ENCODE assay signal across 20 cellular contexts in genomic region chr21:41011968-41012367, GRCh38.
DNase-seq lines count a peak whose midpoint lies in the region; ATAC-seq and FAIRE-seq lines count a peak whose summit lies in the region.
"Had no signal": no experiment of that assay in that cellular context is flagged by ENCODE, and none has a peak within 500 bp of the region (broad histone marks: within the 10 kb centered on the region; RNA-seq: fewer than 3 reads in every experiment).

No MANE protein-coding gene starts in this region.

- no peak for FAIRE-seq in small intestine (lab: Jason Lieb, UNC)
- FAIRE-seq: G401.6, GM12892 had no signal

- no peak overlapping the region for H3K4me3 ChIP-seq in small intestine (ENCODE audit: low read depth in 1 of 2, low read length in 2 of 2)
- H3K4me3 ChIP-seq: BLaER1, GM23248 had no signal

- no peaks in the 10 kb centered on the region for H3K36me3 ChIP-seq in small intestine (ENCODE audit: control insufficient read depth in 2 of 2, insufficient read depth in 2 of 2, low read length in 2 of 2)
- H3K36me3 ChIP-seq: BLaER1 had no signal

- H3K9me3 ChIP-seq in small intestine (ENCODE audit: control insufficient read depth, low read depth): no peaks in the 10 kb centered on the region
- H3K9me3 ChIP-seq: BLaER1 had no signal

- H3K4me1 ChIP-seq in small intestine (ENCODE audit: control insufficient read depth in 2 of 2, insufficient read depth in 1 of 2, low read depth in 1 of 2, low read length in 1 of 2): no peaks in the 10 kb centered on the region
- H3K4me1 ChIP-seq: BLaER1 had no signal

- peak; percentile 10 for ATAC-seq in esophagus mucosa

- 71 to 77% (median 74%) methylated on average over 16 of the region's 16 CpGs for WGBS in small intestine, 3 donors

- H3K27me3 ChIP-seq in small intestine (ENCODE audit: control insufficient read depth in 2 of 2, insufficient read depth in 2 of 2, low read length in 2 of 2): no peaks in the 10 kb centered on the region
- H3K27me3 ChIP-seq: BLaER1 had no signal

- peak; percentile 37 for DNase-seq in NCI-H2029 (lab: John Stamatoyannopoulos, UW)
- DNase-seq in NCI-H2029 treated with DMSO at 0.1 percent for 48 hours (lab: John Stamatoyannopoulos, UW): no peak
- DNase-seq in DMS153 (lab: John Stamatoyannopoulos, UW): peak; percentile 41
- peak; percentile 17 for DNase-seq in M059J (ENCODE audit: low read depth)
- no peak for DNase-seq in small intestine
- no peak for DNase-seq in NCI-H1694 (lab: John Stamatoyannopoulos, UW)
- no peak for DNase-seq in dedifferentiated amniotic fluid mesenchymal stem cell (ENCODE audit: extremely low spot score)
- DNase-seq: 8988T; AML-193; CD8-positive, alpha-beta memory T cell; DMS79; EL; GM23248; H7; IMR-90 had no signal

- H3K27ac ChIP-seq in small intestine (ENCODE audit: low read depth in 1 of 2, low read length in 1 of 2): no peak overlapping the region
- H3K27ac ChIP-seq: BLaER1, GM23248, HL-60 had no signal

Comparison
In these comparisons a context has a peak if more than half of its experiments do, and no peak if none do; other contexts are left out.
1. DNase-seq: peak in NCI-H2029 (single experiment), DMS153 (single experiment) and M059J (single experiment); none in NCI-H2029 treated with DMSO at 0.1 percent for 48 hours (single experiment), small intestine (single experiment), NCI-H1694 (single experiment) and dedifferentiated amniotic fluid mesenchymal stem cell (single experiment).